16 cellular contexts compared by ENCODE assay signal in genomic region chr5:622359-622758, GRCh38. TPM values are rescaled to one million over a fixed set of nuclear protein-coding genes. Genes with fewer than 3 reads are reported as not detected.
DNase-seq lines count a peak whose midpoint lies in the region; ATAC-seq and TF ChIP-seq lines count a peak whose summit lies in the region.
"Had no signal": no experiment of that assay in that cellular context is flagged by ENCODE, and none has a peak within 500 bp of the region (broad histone marks: within the 10 kb centered on the region; RNA-seq: fewer than 3 reads in every experiment).

No MANE protein-coding gene starts in this region.

- DNase-seq in activated naive CD4-positive, alpha-beta T cell treated with anti-CD3 and anti-CD28 coated beads, Interleukin-2, amount 10 ng/mL, durations not matched to agents 7 days and 5 days: peak; percentile 14
- no peak for DNase-seq in activated naive CD4-positive, alpha-beta T cell treated with anti-CD3 and anti-CD28 coated beads, Interleukin-2, amount 50 U/mL, for 16 hours
- DNase-seq in GM23338 (ENCODE audit: low spot score) (no peak), posterior vena cava (ENCODE audit: low spot score) (peak; percentile 68), SHP77 (lab: John Stamatoyannopoulos, UW) (no peak)
- no peak for DNase-seq in central memory CD4-positive, alpha-beta T cell
- DNase-seq: GDM1, IMR-90, NCI-H1105 treated with DMSO at 0.1 percent for 48 hours, NCI-H1694 treated with DMSO at 0.1 percent for 48 hours, NCI-H526 treated with DMSO at 0.1 percent for 48 hours had no signal

- intact Hi-C loops in posterior vena cava (cut with DNase I): no loop called here

- no peak overlapping the region for H3K4me3 Mint-ChIP-seq in activated naive CD4-positive, alpha-beta T cell treated with anti-CD3 and anti-CD28 coated beads, Interleukin-2, amount 10 ng/mL, durations not matched to agents 7 days and 5 days
- H3K4me3 Mint-ChIP-seq in GM23338: no peak overlapping the region

- H3K27me3 Mint-ChIP-seq in activated naive CD4-positive, alpha-beta T cell treated with anti-CD3 and anti-CD28 coated beads, Interleukin-2, amount 10 ng/mL, durations not matched to agents 7 days and 5 days: no peaks in the 10 kb centered on the region
- H3K27me3 Mint-ChIP-seq in GM23338 (ENCODE audit: insufficient read depth, low read depth, poor library complexity): peaks cover 1% of the 10 kb centered on the region

- H3K4me1 Mint-ChIP-seq in activated naive CD4-positive, alpha-beta T cell treated with anti-CD3 and anti-CD28 coated beads, Interleukin-2, amount 10 ng/mL, durations not matched to agents 7 days and 5 days: no peaks in the 10 kb centered on the region
- H3K4me1 Mint-ChIP-seq in GM23338: no peaks in the 10 kb centered on the region

- H2AFZ ChIP-seq in GM23338: no peak overlapping the region

- H3K4me1 ChIP-seq in GM23338 (ENCODE audit: insufficient read depth): no peaks in the 10 kb centered on the region
- H3K4me1 ChIP-seq: SJSA1 had no signal

- H3K9me3 Mint-ChIP-seq in activated naive CD4-positive, alpha-beta T cell treated with anti-CD3 and anti-CD28 coated beads, Interleukin-2, amount 10 ng/mL, durations not matched to agents 7 days and 5 days: no peaks in the 10 kb centered on the region
- H3K9me3 Mint-ChIP-seq in GM23338: no peaks in the 10 kb centered on the region

- H3K4me3 ChIP-seq in GM23338: no peak overlapping the region
- H3K4me3 ChIP-seq: BLaER1 treated with 17β-estradiol and CSF1 and Interleukin-3, amounts not matched to agents 10 nM and 100 nM; SJSA1 had no signal

- H3K27me3 ChIP-seq in GM23338 (ENCODE audit: insufficient read depth): no peaks in the 10 kb centered on the region
- H3K27me3 ChIP-seq: BLaER1 treated with 17β-estradiol and CSF1 and Interleukin-3, amounts not matched to agents 10 nM and 100 nM; SJSA1 had no signal

- no peaks in the 10 kb centered on the region for H3K9me2 ChIP-seq in GM23338 (ENCODE audit: insufficient read depth)

- H3F3A ChIP-seq in GM23338 (replicated peaks; ENCODE audit: low read depth): no peaks in the 10 kb centered on the region

- H3K36me3 Mint-ChIP-seq in activated naive CD4-positive, alpha-beta T cell treated with anti-CD3 and anti-CD28 coated beads, Interleukin-2, amount 10 ng/mL, durations not matched to agents 7 days and 5 days: peaks cover 30% of the 10 kb centered on the region
- H3K36me3 Mint-ChIP-seq in GM23338 (ENCODE audit: low read depth): peaks cover 73% of the 10 kb centered on the region

- no peak overlapping the region for H3K4me2 ChIP-seq in GM23338
- H3K4me2 ChIP-seq: BLaER1 treated with 17β-estradiol and CSF1 and Interleukin-3, amounts not matched to agents 10 nM and 100 nM had no signal

- H3K27ac Mint-ChIP-seq in activated naive CD4-positive, alpha-beta T cell treated with anti-CD3 and anti-CD28 coated beads, Interleukin-2, amount 10 ng/mL, durations not matched to agents 7 days and 5 days: no peak overlapping the region
- H3K27ac Mint-ChIP-seq in GM23338: no peak overlapping the region

- H3K79me2 ChIP-seq in GM23338 (replicated peaks; ENCODE audit: insufficient read depth): peaks cover 25% of the 10 kb centered on the region

- CTCF ChIA-PET in activated naive CD4-positive, alpha-beta T cell treated with anti-CD3 and anti-CD28 coated beads, Interleukin-2, amount 10 ng/mL, durations not matched to agents 7 days and 5 days (lab: Charles Lee): no interaction called here

- no peak overlapping the region for H3K27ac ChIP-seq in GM23338 (ENCODE audit: low read depth)
- H3K27ac ChIP-seq: BLaER1 treated with 17β-estradiol and CSF1 and Interleukin-3, amounts not matched to agents 10 nM and 100 nM; RWPE1; SJSA1 had no signal

- H3K36me3 ChIP-seq in GM23338 (ENCODE audit: insufficient read depth): peaks cover 29% of the 10 kb centered on the region; the same call in 1 of the 2 replicates

- peaks cover 17% of the 10 kb centered on the region for H4K20me1 ChIP-seq in GM23338 (replicated peaks; ENCODE audit: insufficient read depth)

- ATAC-seq in GM23338: peak; percentile 78
- peak; percentile 28 for ATAC-seq in esophagus mucosa
- no peak for ATAC-seq in HG03521 (IDR thresholded peaks at IDR 0.05; ENCODE audit: unreplicated experiment)

- peak in 1 of 2 experiments; percentile 36; a peak in 2 of 4 replicates for TF ChIP-seq CTCF in GM23338 (conservative IDR thresholded peaks at IDR 0.05; ENCODE audit: low read depth in 2 of 2)

TF ChIP-seq in GM23338, 12 proteins besides CTCF, POLR2A, EP300 and RAD21:
- no peak for TF ChIP-seq EZH2 (IDR thresholded peaks at IDR 0.05; ENCODE audit: low read depth, unreplicated experiment)

RNA-seq across cellular contexts. Expression of gene CEP72, which starts 10.2 kb away (rescaled TPM):
- total RNA-seq in GM23338 (2014; rRNA removed; shearing (Covaris generic)): 23.1 and 27.1 TPM in 2 replicates
- 12.5 and 15.5 TPM in 2 replicates for polyA plus RNA-seq in GM23338 (2016; fragmentation: Nextera tagmentation; extraction: Ambion mirVana)
- total RNA-seq in esophagus mucosa (8.2 TPM), posterior vena cava (1 to 10 TPM; 1.9 to 2.4 TPM)

Comparison
In these comparisons a context has a peak if more than half of its experiments do, and no peak if none do; other contexts are left out.
1. DNase-seq: peak in activated naive CD4-positive, alpha-beta T cell treated with anti-CD3 and anti-CD28 coated beads, Interleukin-2, amount 10 ng/mL, durations not matched to agents 7 days and 5 days (single experiment) and posterior vena cava (single experiment); none in activated naive CD4-positive, alpha-beta T cell treated with anti-CD3 and anti-CD28 coated beads, Interleukin-2, amount 50 U/mL, for 16 hours (single experiment), GM23338 (single experiment), central memory CD4-positive, alpha-beta T cell (single experiment) and SHP77 (0 of 2).